8 cellular contexts compared by ENCODE assay signal in genomic region chr7:140672382-140673062, GRCh38. TPM values are rescaled to one million over a fixed set of nuclear protein-coding genes. Genes with fewer than 3 reads are reported as not detected.
DNase-seq lines count a peak whose midpoint lies in the region; ATAC-seq lines count a peak whose summit lies in the region.

Gene ADCK2 (plus strand): TSS chr7:140672945. CDS start chr7:140673331, 386 bp downstream.

- H3K4me1 ChIP-seq in endocrine pancreas (ENCODE audit: control insufficient read depth, insufficient read depth, low read length) (peaks cover 7% of the 10 kb centered on the region), mononuclear cell (ENCODE audit: insufficient read depth, low read length) (peaks cover 47% of the 10 kb centered on the region)

- H3K27me3 ChIP-seq in endocrine pancreas (ENCODE audit: control insufficient read depth, insufficient read depth, low read length) (no peaks in the 10 kb centered on the region), mononuclear cell (ENCODE audit: insufficient read depth, low read length) (no peaks in the 10 kb centered on the region)

- DNase-seq in NCI-H748 (lab: John Stamatoyannopoulos, UW; ENCODE audit: unreplicated experiment), result peak; percentile 80
- DNase-seq in NCI-H748 treated with DMSO at 0.1 percent for 48 hours (lab: John Stamatoyannopoulos, UW), result no peak
- peak; percentile 35 to 58 for DNase-seq in NCI-H1930 (lab: John Stamatoyannopoulos, UW)
- DNase-seq in activated CD4-positive, alpha-beta T cell treated with anti-CD3 and anti-CD28 coated beads, Interleukin-2, amount 50 U/mL, for 4 hours, result peak; percentile 50 to 54
- DNase-seq in stimulated activated CD8-positive, alpha-beta memory T cell treated with anti-CD3 and anti-CD28 coated beads, Interleukin-2, amount 100 ng/mL, for 48 hours (ENCODE audit: low read depth in 2 of 2), result peak; percentile 49 to 55

- peak within 1 kb of the TSS; percentile 83 for H3K9ac ChIP-seq in endocrine pancreas (ENCODE audit: control insufficient read depth, insufficient read depth, low read length)

- H3K36me3 ChIP-seq in endocrine pancreas (ENCODE audit: control insufficient read depth, insufficient read depth, low read length), result peaks cover 2% of the 10 kb centered on the region

- peak within 1 kb of the TSS; percentile 25 for H3K4me3 ChIP-seq in endocrine pancreas (ENCODE audit: control insufficient read depth, insufficient read depth, low read length)
- H3K4me3 ChIP-seq in mononuclear cell (ENCODE audit: low read length), result peak within 1 kb of the TSS; percentile 65

- H3K9me3 ChIP-seq in endocrine pancreas (ENCODE audit: control insufficient read depth, low read length) (no peaks in the 10 kb centered on the region), mononuclear cell (ENCODE audit: low read depth, low read length) (no peaks in the 10 kb centered on the region)

- ATAC-seq in HG02623 (IDR thresholded peaks at IDR 0.05; ENCODE audit: unreplicated experiment), result peak; percentile 40

RNA-seq across cellular contexts. Expression of gene ADCK2, which starts in this region (rescaled TPM):
- 14.5 TPM for total RNA-seq in mononuclear cell
